ENCODE assay signal across 17 cellular contexts in the genomic region with DNA sequence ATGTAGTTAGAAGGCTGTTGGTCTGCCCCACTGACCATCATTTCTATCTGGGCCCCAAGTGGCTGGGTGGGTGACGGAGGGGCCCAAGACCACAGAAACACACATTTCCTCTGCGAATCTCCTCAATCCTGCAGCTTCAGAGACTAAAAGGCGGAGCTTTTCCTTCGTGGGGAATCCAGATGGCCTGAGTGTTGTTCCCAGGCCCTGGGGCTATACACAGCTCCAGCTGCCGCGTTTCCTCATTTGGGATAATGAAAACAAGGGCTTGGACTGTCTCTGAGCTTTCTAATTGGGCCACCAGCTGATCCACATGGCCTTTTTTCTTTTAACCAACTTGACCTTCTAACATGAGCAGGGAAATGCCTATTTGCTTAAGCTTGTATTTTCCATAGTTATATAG.
DNase-seq lines count a peak whose midpoint lies in the region; ATAC-seq and TF ChIP-seq lines count a peak whose summit lies in the region.
"Had no signal": no experiment of that assay in that cellular context is flagged by ENCODE, and none has a peak within 500 bp of the region (broad histone marks: within the 10 kb centered on the region; RNA-seq: fewer than 3 reads in every experiment).

No MANE protein-coding gene starts in this region.

- H3K4me1 ChIP-seq in BE2C (peaks cover 12% of the 10 kb centered on the region), heart left ventricle (peaks cover 0 to 33% (median 8%) of the 10 kb centered on the region in 12 donors)
- H3K4me1 ChIP-seq: upper lobe of right lung had no signal

- H3K9me3 Mint-ChIP-seq in activated naive CD8-positive, alpha-beta T cell treated with anti-CD3 and anti-CD28 coated beads for 36 hours: no peaks in the 10 kb centered on the region
- H3K9me3 Mint-ChIP-seq: activated T-cell treated with anti-CD3 and anti-CD28 coated beads, Interleukin-2, amount 50 U/mL, for 4 hours; central memory CD8-positive, alpha-beta T cell had no signal

- H3K27me3 Mint-ChIP-seq in activated naive CD8-positive, alpha-beta T cell treated with anti-CD3 and anti-CD28 coated beads for 36 hours: peaks cover 4% of the 10 kb centered on the region
- H3K27me3 Mint-ChIP-seq: stimulated activated memory B cell treated with anti-CD40 and anti-IgM and Interleukin-4, amounts not matched to agents 10 μg/mL and 1 μg/mL and 100 μg/mL, for 72 hours had no signal

- no peak overlapping the region for H3K4me3 Mint-ChIP-seq in activated naive CD8-positive, alpha-beta T cell treated with anti-CD3 and anti-CD28 coated beads for 36 hours
- H3K4me3 Mint-ChIP-seq: activated T-cell treated with anti-CD3 and anti-CD28 coated beads, Interleukin-2, amount 50 U/mL, for 4 hours; B cell; central memory CD8-positive, alpha-beta T cell; stimulated activated memory B cell treated with anti-CD40 and anti-IgM and Interleukin-4, amounts not matched to agents 10 μg/mL and 1 μg/mL and 100 μg/mL, for 72 hours had no signal

- no peak for TF ChIP-seq CTCF in BE2C (IDR thresholded peaks at IDR 0.05; ENCODE audit: low read depth, low read length)
- no peak for TF ChIP-seq CTCF in heart left ventricle (IDR thresholded peaks at IDR 0.05)

- ATAC-seq in heart left ventricle (peak; percentile 55 to 90 (median 84)), GM18517 (IDR thresholded peaks at IDR 0.05; ENCODE audit: unreplicated experiment) (no peak), GM18519 (IDR thresholded peaks at IDR 0.05; ENCODE audit: low FRiP score, unreplicated experiment) (no peak)
- ATAC-seq: activated T-cell treated with anti-CD3 and anti-CD28 coated beads, Interleukin-2, amount 50 U/mL, for 4 hours; stimulated activated memory B cell treated with anti-CD40 and anti-IgM and Interleukin-4, amounts not matched to agents 10 μg/mL and 1 μg/mL and 100 μg/mL, for 72 hours; upper lobe of right lung had no signal

- H3K36me3 Mint-ChIP-seq in activated naive CD8-positive, alpha-beta T cell treated with anti-CD3 and anti-CD28 coated beads for 36 hours: no peaks in the 10 kb centered on the region
- H3K36me3 Mint-ChIP-seq: stimulated activated memory B cell treated with anti-CD40 and anti-IgM and Interleukin-4, amounts not matched to agents 10 μg/mL and 1 μg/mL and 100 μg/mL, for 72 hours had no signal

- 67 to 79% (median 75%) methylated on average over 6 of the region's 6 CpGs for WGBS in heart left ventricle, 4 donors

- intact Hi-C loops in heart left ventricle (cut with DNase I): loop anchor here in 7 of 10 donors (10.0 kb wide), 4 partner anchors 80 to 360 kb away; a partner anchor contains a TSS

- POLR2A ChIA-PET in HEK293T (lab: Yijun Ruan, JAX): no interaction called here

- no peaks in the 10 kb centered on the region for H3K9me3 ChIP-seq in BE2C
- H3K9me3 ChIP-seq in heart left ventricle: peaks cover 0 to 16% (median 0%) of the 10 kb centered on the region in 12 donors
- H3K9me3 ChIP-seq: upper lobe of right lung had no signal

- no peak for TF ChIP-seq POLR2A in heart left ventricle (IDR thresholded peaks at IDR 0.05)

- CTCF ChIA-PET in HEK293T (lab: Yijun Ruan, JAX): no interaction called here

- peak overlapping the region; percentile 17 to 79 (median 66) for H3K27ac ChIP-seq in heart left ventricle
- H3K27ac ChIP-seq: PC-9, upper lobe of right lung had no signal

- H3K27ac Mint-ChIP-seq in activated naive CD8-positive, alpha-beta T cell treated with anti-CD3 and anti-CD28 coated beads for 36 hours: no peak overlapping the region
- H3K27ac Mint-ChIP-seq: B cell; stimulated activated memory B cell treated with anti-CD40 and anti-IgM and Interleukin-4, amounts not matched to agents 10 μg/mL and 1 μg/mL and 100 μg/mL, for 72 hours had no signal

- no peak overlapping the region for H3K4me3 ChIP-seq in BE2C (ENCODE audit: low read depth, low read length)
- H3K4me3 ChIP-seq in heart left ventricle: no peak overlapping the region
- H3K4me3 ChIP-seq: PC-9, upper lobe of right lung had no signal

- peak; percentile 76 for DNase-seq in BE2C
- DNase-seq in NCI-H69 (lab: John Stamatoyannopoulos, UW): peak; percentile 18
- peak in 4 of 5 donors; percentile 42 to 80 (median 57) for DNase-seq in heart left ventricle
- peak; percentile 8 for DNase-seq in pons (ENCODE audit: low spot score)
- no peak for DNase-seq in activated naive CD8-positive, alpha-beta T cell treated with anti-CD3 and anti-CD28 coated beads for 36 hours
- no peak for DNase-seq in HEK293T (ENCODE audit: extremely low spot score)
- DNase-seq: activated CD4-positive, alpha-beta T cell treated with anti-CD3 and anti-CD28 coated beads, Interleukin-2, amount 50 U/mL, for 4 hours; activated T-cell treated with anti-CD3 and anti-CD28 coated beads, Interleukin-2, amount 50 U/mL, for 4 hours; Karpas-422; NCI-H446; PC-9; upper lobe of right lung had no signal

- no peaks in the 10 kb centered on the region for H3K4me1 Mint-ChIP-seq in activated naive CD8-positive, alpha-beta T cell treated with anti-CD3 and anti-CD28 coated beads for 36 hours
- H3K4me1 Mint-ChIP-seq: B cell; central memory CD8-positive, alpha-beta T cell; stimulated activated memory B cell treated with anti-CD40 and anti-IgM and Interleukin-4, amounts not matched to agents 10 μg/mL and 1 μg/mL and 100 μg/mL, for 72 hours had no signal

- no peaks in the 10 kb centered on the region for H3K27me3 ChIP-seq in BE2C
- H3K27me3 ChIP-seq in heart left ventricle: no peaks in the 10 kb centered on the region
- H3K27me3 ChIP-seq: upper lobe of right lung had no signal

- H3K36me3 ChIP-seq in BE2C (no peaks in the 10 kb centered on the region), heart left ventricle (no peaks in the 10 kb centered on the region)
- H3K36me3 ChIP-seq: upper lobe of right lung had no signal

TF ChIP-seq in HEK293T, 16 proteins besides CTCF, POLR2A, EP300 and RAD21:
- TF ChIP-seq FOXK2 (IDR thresholded peaks at IDR 0.05): no peak
- TF ChIP-seq FOXM1 (IDR thresholded peaks at IDR 0.05; ENCODE audit: borderline replicate concordance): no peak
- TF ChIP-seq SP1 (IDR thresholded peaks at IDR 0.05): no peak
- TF ChIP-seq FOXA1 (IDR thresholded peaks at IDR 0.05): no peak
- TF ChIP-seq SUZ12 (IDR thresholded peaks at IDR 0.05): no peak
- TF ChIP-seq, protein P1, sequence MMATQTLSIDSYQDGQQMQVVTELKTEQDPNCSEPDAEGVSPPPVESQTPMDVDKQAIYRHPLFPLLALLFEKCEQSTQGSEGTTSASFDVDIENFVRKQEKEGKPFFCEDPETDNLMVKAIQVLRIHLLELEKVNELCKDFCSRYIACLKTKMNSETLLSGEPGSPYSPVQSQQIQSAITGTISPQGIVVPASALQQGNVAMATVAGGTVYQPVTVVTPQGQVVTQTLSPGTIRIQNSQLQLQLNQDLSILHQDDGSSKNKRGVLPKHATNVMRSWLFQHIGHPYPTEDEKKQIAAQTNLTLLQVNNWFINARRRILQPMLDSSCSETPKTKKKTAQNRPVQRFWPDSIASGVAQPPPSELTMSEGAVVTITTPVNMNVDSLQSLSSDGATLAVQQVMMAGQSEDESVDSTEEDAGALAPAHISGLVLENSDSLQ (IDR thresholded peaks at IDR 0.05): no peak
- TF ChIP-seq LEF1 (IDR thresholded peaks at IDR 0.05; ENCODE audit: borderline replicate concordance): no peak
- TF ChIP-seq ARNT (IDR thresholded peaks at IDR 0.05): no peak
- no peak for TF ChIP-seq HDGF (IDR thresholded peaks at IDR 0.05; ENCODE audit: borderline replicate concordance)
- no peak for TF ChIP-seq L3MBTL2 (conservative IDR thresholded peaks at IDR 0.05)
- no peak for TF ChIP-seq CTBP1 (IDR thresholded peaks at IDR 0.05; ENCODE audit: borderline replicate concordance)
- no peak for TF ChIP-seq NFRKB (IDR thresholded peaks at IDR 0.05)
- TF ChIP-seq TARDBP (IDR thresholded peaks at IDR 0.05): no peak
- TF ChIP-seq ZNF384 (IDR thresholded peaks at IDR 0.05): no peak
- no peak for TF ChIP-seq ELF4 (IDR thresholded peaks at IDR 0.05)
- TF ChIP-seq BHLHE40 (IDR thresholded peaks at IDR 0.05; ENCODE audit: borderline replicate concordance): no peak

Comparison
In these comparisons a context has a peak if more than half of its experiments do, and no peak if none do; other contexts are left out.
1. DNase-seq: peak in BE2C (single experiment), NCI-H69 (single experiment), heart left ventricle (4 of 5) and pons (single experiment); none in activated naive CD8-positive, alpha-beta T cell treated with anti-CD3 and anti-CD28 coated beads for 36 hours (single experiment) and HEK293T (single experiment).
2. ATAC-seq: peak in heart left ventricle (4 of 4); none in GM18517 (single experiment) and GM18519 (single experiment).